8 cellular contexts compared by ENCODE assay signal in genomic region chr2:113876503-113877387, GRCh38. TPM values are rescaled to one million over a fixed set of nuclear protein-coding genes. Genes with fewer than 3 reads are reported as not detected.
DNase-seq lines count a peak whose midpoint lies in the region; ATAC-seq and TF ChIP-seq lines count a peak whose summit lies in the region.

No MANE protein-coding gene starts in this region.

- H3K4me1 Mint-ChIP-seq in CD14-positive monocyte = peaks cover 41% of the 10 kb centered on the region
- H3K4me1 Mint-ChIP-seq in stimulated activated effector memory CD8-positive, alpha-beta T cell treated with anti-CD3 and anti-CD28 coated beads, Interleukin-12 subunit alpha, Interleukin-12 subunit beta, amount 100 ng/mL, for 72 hours = peaks cover 27% of the 10 kb centered on the region

- intact Hi-C loops in CD14-positive monocyte (cut with micrococcal nuclease) = no loop called here

- H3K27ac Mint-ChIP-seq in CD14-positive monocyte = peak overlapping the region in 5 of 7 donors; percentile 79 to 94 (median 81)
- H3K27ac Mint-ChIP-seq in stimulated activated effector memory CD8-positive, alpha-beta T cell treated with anti-CD3 and anti-CD28 coated beads, Interleukin-12 subunit alpha, Interleukin-12 subunit beta, amount 100 ng/mL, for 72 hours = peak overlapping the region; percentile 54

- H3K36me3 Mint-ChIP-seq in CD14-positive monocyte = peaks cover 4 to 5% of the 10 kb centered on the region in 2 donors
- peaks cover 3% of the 10 kb centered on the region for H3K36me3 Mint-ChIP-seq in stimulated activated effector memory CD8-positive, alpha-beta T cell treated with anti-CD3 and anti-CD28 coated beads, Interleukin-12 subunit alpha, Interleukin-12 subunit beta, amount 100 ng/mL, for 72 hours

- TF ChIP-seq CTCF in CD14-positive monocyte (IDR thresholded peaks at IDR 0.05) = no peak

- DNase-seq in CD14-positive monocyte (ENCODE audit: low spot score) (no peak), NCI-H2196 treated with DMSO at 0.1 percent for 48 hours (lab: John Stamatoyannopoulos, UW; ENCODE audit: unreplicated experiment) (peak; percentile 92), activated T-cell treated with anti-CD3 and anti-CD28 coated beads for 4 hours (peak; percentile 61), left kidney (ENCODE audit: low read depth, low spot score) (peak; percentile 49), NCI-H128 (lab: John Stamatoyannopoulos, UW; ENCODE audit: unreplicated experiment) (no peak), middle frontal gyrus (ENCODE audit: extremely low spot score, low spot score) (no peak)
- DNase-seq in stimulated activated effector memory CD8-positive, alpha-beta T cell treated with anti-CD3 and anti-CD28 coated beads, Interleukin-12 subunit alpha, Interleukin-12 subunit beta, amount 100 ng/mL, for 72 hours (ENCODE audit: low spot score in 2 of 2) = peak in 1 of 2 donors; percentile 65
- DNase-seq in NK-92 treated with Interleukin-12 subunit alpha and Interleukin-12 subunit beta, amount 100 ng/mL, for 24 hours (lab: John Stamatoyannopoulos, UW) = no peak

- peaks cover 0 to 1% (median 0%) of the 10 kb centered on the region in 7 donors for H3K9me3 Mint-ChIP-seq in CD14-positive monocyte
- H3K9me3 Mint-ChIP-seq in stimulated activated effector memory CD8-positive, alpha-beta T cell treated with anti-CD3 and anti-CD28 coated beads, Interleukin-12 subunit alpha, Interleukin-12 subunit beta, amount 100 ng/mL, for 72 hours = no peaks in the 10 kb centered on the region

- ATAC-seq in stimulated activated effector memory CD8-positive, alpha-beta T cell treated with anti-CD3 and anti-CD28 coated beads, Interleukin-12 subunit alpha, Interleukin-12 subunit beta, amount 100 ng/mL, for 72 hours = peak; percentile 92

- H3K4me3 Mint-ChIP-seq in CD14-positive monocyte = peak overlapping the region in 1 of 2 donors; percentile 13
- H3K4me3 Mint-ChIP-seq in stimulated activated effector memory CD8-positive, alpha-beta T cell treated with anti-CD3 and anti-CD28 coated beads, Interleukin-12 subunit alpha, Interleukin-12 subunit beta, amount 100 ng/mL, for 72 hours = peak overlapping the region; percentile 32

- peaks cover 0 to 4% (median 0%) of the 10 kb centered on the region in 3 donors for H3K27me3 Mint-ChIP-seq in CD14-positive monocyte (ENCODE audit: low read depth in 3 of 3)

RNA-seq across cellular contexts. Expression of gene ACTR3, which starts 13.1 kb away (rescaled TPM):
- 100 to 1,000 TPM; 464 to 557 TPM for polyA plus RNA-seq in CD14-positive monocyte

Comparison
In these comparisons a context has a peak if more than half of its experiments do, and no peak if none do; other contexts are left out.
1. DNase-seq: peak in NCI-H2196 treated with DMSO at 0.1 percent for 48 hours (single experiment), activated T-cell treated with anti-CD3 and anti-CD28 coated beads for 4 hours (single experiment) and left kidney (single experiment); none in CD14-positive monocyte (single experiment), NK-92 treated with Interleukin-12 subunit alpha and Interleukin-12 subunit beta, amount 100 ng/mL, for 24 hours (single experiment), NCI-H128 (single experiment) and middle frontal gyrus (single experiment).